8 cellular contexts compared by ENCODE assay signal in genomic region chr3:197002701-197003454, GRCh38. TPM values are rescaled to one million over a fixed set of nuclear protein-coding genes. Genes with fewer than 3 reads are reported as not detected.
DNase-seq lines count a peak whose midpoint lies in the region; ATAC-seq and TF ChIP-seq lines count a peak whose summit lies in the region.

No MANE protein-coding gene starts in this region.

- no peaks in the 10 kb centered on the region for H3K27me3 ChIP-seq in breast epithelium

- TF ChIP-seq POLR2A in breast epithelium (IDR thresholded peaks at IDR 0.05): no peak

- H3K36me3 ChIP-seq in breast epithelium: no peaks in the 10 kb centered on the region

- peak; percentile 33 for DNase-seq in NCI-H1694 treated with DMSO at 0.1 percent for 48 hours (lab: John Stamatoyannopoulos, UW)
- no peak for DNase-seq in NCI-H1694 (lab: John Stamatoyannopoulos, UW)
- peak; percentile 57 for DNase-seq in NCI-H1092 (lab: John Stamatoyannopoulos, UW)
- DNase-seq in breast epithelium (ENCODE audit: low spot score in 2 of 2): peak; percentile 68 to 73
- peak; percentile 74 for DNase-seq in inferior parietal cortex (ENCODE audit: extremely low spot score)
- peak; percentile 84 for DNase-seq in stimulated activated CD4-positive, alpha-beta T cell treated with anti-CD3 and anti-CD28 coated beads, Interleukin-12 subunit alpha, Interleukin-12 subunit beta, amount 100 ng/mL, for 4 hours

- peak overlapping the region; percentile 51 to 78 (median 66) for H3K4me3 ChIP-seq in breast epithelium

- intact Hi-C loops in breast epithelium (cut with DNase I; ENCODE audit: low total_unique reads): no loop called here

- ATAC-seq in HG02610 (IDR thresholded peaks at IDR 0.05; ENCODE audit: unreplicated experiment): peak; percentile 70

- no peaks in the 10 kb centered on the region for H3K4me1 ChIP-seq in breast epithelium

- H3K27ac ChIP-seq in VCaP (peak overlapping the region; percentile 87), breast epithelium (peak overlapping the region; percentile 94)

- peak; percentile 92 for TF ChIP-seq CTCF in VCaP (conservative IDR thresholded peaks at IDR 0.05)
- TF ChIP-seq CTCF in breast epithelium (IDR thresholded peaks at IDR 0.05): peak in 2 of 3 donors; percentile 23 to 81

- H3K9me3 ChIP-seq in breast epithelium: no peaks in the 10 kb centered on the region

RNA-seq across cellular contexts. Expression of gene MELTF, which starts 26.7 kb away (rescaled TPM):
- 10 to 100 TPM in 2 of 3 donors, 1 to 10 TPM in 1; 7.2 to 58.2 (median 10.2) TPM for total RNA-seq in breast epithelium

RNA-seq across cellular contexts. Expression of gene PIGZ, which starts 34.2 kb away (rescaled TPM):
- 10 to 100 TPM; 10.5 to 14.4 (median 12.0) TPM for total RNA-seq in breast epithelium
